In the genomic region with DNA sequence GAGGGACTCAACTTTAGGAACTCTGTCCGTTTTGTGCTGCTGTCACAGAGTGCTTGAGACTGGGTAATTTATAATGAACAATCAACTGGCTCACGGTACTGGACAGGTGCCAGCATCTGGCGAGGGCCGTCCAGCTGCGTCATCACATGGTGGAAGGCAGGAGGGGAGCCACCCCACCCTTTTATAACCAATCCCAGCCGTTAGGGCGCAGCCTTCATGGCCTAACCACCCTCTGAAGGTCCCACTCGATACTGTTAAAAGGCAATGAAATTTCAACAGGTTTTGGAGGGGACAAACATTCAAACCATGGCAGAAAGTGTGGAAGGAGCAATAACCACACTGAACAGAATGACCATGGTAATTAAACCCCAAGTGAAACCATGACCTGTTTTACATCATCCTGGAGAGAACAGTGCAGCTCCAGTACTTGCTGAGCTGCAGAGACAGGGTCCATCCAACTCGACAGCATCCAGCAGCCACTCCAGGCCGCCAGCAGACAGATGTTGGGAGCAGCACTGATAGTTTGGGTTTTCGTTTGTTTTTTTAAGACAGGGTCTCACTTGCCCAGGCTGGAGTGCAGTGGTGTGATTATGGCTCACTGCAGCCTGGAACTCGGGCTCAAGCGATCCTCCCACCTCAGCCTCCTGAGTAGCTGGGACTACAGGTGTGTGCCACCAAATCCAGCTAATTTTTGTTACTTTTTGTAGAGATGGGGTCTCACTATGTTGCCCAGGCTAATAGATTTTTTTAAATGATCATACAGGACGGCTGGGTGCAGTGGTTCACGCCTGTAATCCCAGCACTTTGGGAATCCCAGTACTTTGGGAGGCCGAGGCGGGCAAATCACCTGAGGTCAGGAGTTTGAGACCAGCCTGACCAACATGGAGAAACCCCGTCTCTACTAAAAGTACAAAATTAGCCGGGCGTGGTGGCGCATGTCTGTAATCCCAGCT, we compare ENCODE assay signal across 8 cellular contexts. TPM values are rescaled to one million over a fixed set of nuclear protein-coding genes. Genes with fewer than 3 reads are reported as not detected.
A peak's percentile ranks its signal among the peaks of the same experiment; 100 is the strongest.
DNase-seq lines count a peak whose midpoint lies in the region; ATAC-seq and TF ChIP-seq lines count a peak whose summit lies in the region.

No MANE protein-coding gene starts in this region.

- peaks cover 22% of the 10 kb centered on the region for H3K36me3 ChIP-seq in adipocyte (ENCODE audit: control insufficient read depth, insufficient read depth, low read length, severe bottlenecking)

- no peak for ATAC-seq in GM19324 (IDR thresholded peaks at IDR 0.05; ENCODE audit: low FRiP score, unreplicated experiment)
- no peak for ATAC-seq in HG02884 (IDR thresholded peaks at IDR 0.05; ENCODE audit: unreplicated experiment)

- no peak for TF ChIP-seq CTCF in lower leg skin (IDR thresholded peaks at IDR 0.05)

- whole genome bisulfite sequencing in lower leg skin, 2 donors, result 43 to 44% methylated on average over 21 of the region's 21 CpGs

- intact Hi-C loops in lower leg skin (cut with DNase I; ENCODE audit: low total_unique reads), result no loop called here

- no peak overlapping the region for H3K9ac ChIP-seq in adipocyte (ENCODE audit: low read length)

- H3K9me3 ChIP-seq in adipocyte (ENCODE audit: control insufficient read depth, low read length), result no peaks in the 10 kb centered on the region

- TF ChIP-seq POLR2A in lower leg skin (IDR thresholded peaks at IDR 0.05), result no peak

- no peak overlapping the region for H3K4me3 ChIP-seq in adipocyte (ENCODE audit: low read length)
- no peak overlapping the region for H3K4me3 ChIP-seq in lower leg skin (ENCODE audit: low read depth, poor library complexity, severe bottlenecking)

- H3K27me3 ChIP-seq in adipocyte (replicated peaks; ENCODE audit: control insufficient read depth, insufficient read depth, low read length), result peaks cover 7% of the 10 kb centered on the region

- DNase-seq in Daoy (ENCODE audit: low read depth), result peak; percentile 88
- peak; percentile 85 for DNase-seq in NCI-H1105 treated with DMSO at 0.1 percent for 48 hours (lab: John Stamatoyannopoulos, UW)
- DNase-seq in adipocyte (ENCODE audit: low read depth), result peak; percentile 40
- peak; percentile 61 to 96 for DNase-seq in lower leg skin (ENCODE audit: low spot score in 2 of 2)
- DNase-seq in effector CD8-positive, alpha-beta T cell (lab: John Stamatoyannopoulos, UW), result no peak
- no peak for DNase-seq in SKM-1 (lab: John Stamatoyannopoulos, UW; ENCODE audit: unreplicated experiment)

- peaks cover 9% of the 10 kb centered on the region for H3K4me1 ChIP-seq in adipocyte (ENCODE audit: control insufficient read depth, insufficient read depth, low read length)

RNA-seq across cellular contexts. Expression of gene CHMP6, which starts 11.0 kb away (rescaled TPM):
- total RNA-seq in Daoy (2014; rRNA removed; shearing (Covaris generic)), result 17.7 and 30.9 TPM in 2 replicates
- total RNA-seq in lower leg skin, result 10 to 100 TPM; 19.8 to 36.7 (median 26.1) TPM

RNA-seq across cellular contexts. Expression of gene BAIAP2, which starts 32.3 kb away (rescaled TPM):
- total RNA-seq in Daoy (2014; rRNA removed; shearing (Covaris generic)), result 62.0 and 65.6 TPM in 2 replicates
- 100 to 1,000 TPM; 190 to 308 (median 224) TPM for total RNA-seq in lower leg skin

Comparison
In these comparisons a context has a peak if more than half of its experiments do, and no peak if none do; other contexts are left out.
1. DNase-seq: peak in Daoy (single experiment), NCI-H1105 treated with DMSO at 0.1 percent for 48 hours (single experiment), adipocyte (single experiment) and lower leg skin (2 of 2); none in effector CD8-positive, alpha-beta T cell (single experiment) and SKM-1 (single experiment).